Comparison of ENCODE assay signal across 2 cellular contexts in the genomic region with DNA sequence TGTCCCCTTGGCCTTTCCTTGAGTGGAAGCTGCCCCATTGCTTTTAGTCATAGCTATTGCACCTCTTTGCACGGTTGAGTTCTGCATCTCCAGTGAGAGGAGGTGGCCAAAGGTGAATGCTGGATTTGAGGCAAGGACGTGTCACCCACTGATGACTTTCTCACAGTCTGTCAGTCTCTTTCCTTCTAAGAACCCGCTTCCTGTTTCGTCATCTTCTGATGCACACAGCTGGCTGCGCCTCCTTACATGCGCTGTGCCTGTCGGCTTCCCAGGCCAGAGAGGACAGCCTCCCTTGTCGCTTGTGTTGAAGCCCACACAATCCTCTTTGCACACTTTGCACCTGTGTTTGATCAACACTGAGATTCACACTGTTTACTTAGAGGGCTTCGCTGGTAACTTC.
TF ChIP-seq lines count a peak whose summit lies in the region.

No MANE protein-coding gene starts in this region.

TF ChIP-seq in WTC11, 78 proteins besides CTCF, POLR2A, EP300 and RAD21 (continued from another document):
- TF ChIP-seq, protein P1, sequence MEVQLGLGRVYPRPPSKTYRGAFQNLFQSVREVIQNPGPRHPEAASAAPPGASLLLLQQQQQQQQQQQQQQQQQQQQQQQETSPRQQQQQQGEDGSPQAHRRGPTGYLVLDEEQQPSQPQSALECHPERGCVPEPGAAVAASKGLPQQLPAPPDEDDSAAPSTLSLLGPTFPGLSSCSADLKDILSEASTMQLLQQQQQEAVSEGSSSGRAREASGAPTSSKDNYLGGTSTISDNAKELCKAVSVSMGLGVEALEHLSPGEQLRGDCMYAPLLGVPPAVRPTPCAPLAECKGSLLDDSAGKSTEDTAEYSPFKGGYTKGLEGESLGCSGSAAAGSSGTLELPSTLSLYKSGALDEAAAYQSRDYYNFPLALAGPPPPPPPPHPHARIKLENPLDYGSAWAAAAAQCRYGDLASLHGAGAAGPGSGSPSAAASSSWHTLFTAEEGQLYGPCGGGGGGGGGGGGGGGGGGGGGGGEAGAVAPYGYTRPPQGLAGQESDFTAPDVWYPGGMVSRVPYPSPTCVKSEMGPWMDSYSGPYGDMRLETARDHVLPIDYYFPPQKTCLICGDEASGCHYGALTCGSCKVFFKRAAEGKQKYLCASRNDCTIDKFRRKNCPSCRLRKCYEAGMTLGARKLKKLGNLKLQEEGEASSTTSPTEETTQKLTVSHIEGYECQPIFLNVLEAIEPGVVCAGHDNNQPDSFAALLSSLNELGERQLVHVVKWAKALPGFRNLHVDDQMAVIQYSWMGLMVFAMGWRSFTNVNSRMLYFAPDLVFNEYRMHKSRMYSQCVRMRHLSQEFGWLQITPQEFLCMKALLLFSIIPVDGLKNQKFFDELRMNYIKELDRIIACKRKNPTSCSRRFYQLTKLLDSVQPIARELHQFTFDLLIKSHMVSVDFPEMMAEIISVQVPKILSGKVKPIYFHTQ (CRISPR knock-in tag; IDR thresholded peaks at IDR 0.05), result no peak
- TF ChIP-seq RELA (CRISPR knock-in tag; IDR thresholded peaks at IDR 0.05; ENCODE audit: borderline replicate concordance), result no peak
- no peak for TF ChIP-seq ZNF263 (CRISPR knock-in tag; IDR thresholded peaks at IDR 0.05; ENCODE audit: low read depth)
- TF ChIP-seq ZNF671 (CRISPR knock-in tag; IDR thresholded peaks at IDR 0.05), result no peak
- TF ChIP-seq, protein P2, sequence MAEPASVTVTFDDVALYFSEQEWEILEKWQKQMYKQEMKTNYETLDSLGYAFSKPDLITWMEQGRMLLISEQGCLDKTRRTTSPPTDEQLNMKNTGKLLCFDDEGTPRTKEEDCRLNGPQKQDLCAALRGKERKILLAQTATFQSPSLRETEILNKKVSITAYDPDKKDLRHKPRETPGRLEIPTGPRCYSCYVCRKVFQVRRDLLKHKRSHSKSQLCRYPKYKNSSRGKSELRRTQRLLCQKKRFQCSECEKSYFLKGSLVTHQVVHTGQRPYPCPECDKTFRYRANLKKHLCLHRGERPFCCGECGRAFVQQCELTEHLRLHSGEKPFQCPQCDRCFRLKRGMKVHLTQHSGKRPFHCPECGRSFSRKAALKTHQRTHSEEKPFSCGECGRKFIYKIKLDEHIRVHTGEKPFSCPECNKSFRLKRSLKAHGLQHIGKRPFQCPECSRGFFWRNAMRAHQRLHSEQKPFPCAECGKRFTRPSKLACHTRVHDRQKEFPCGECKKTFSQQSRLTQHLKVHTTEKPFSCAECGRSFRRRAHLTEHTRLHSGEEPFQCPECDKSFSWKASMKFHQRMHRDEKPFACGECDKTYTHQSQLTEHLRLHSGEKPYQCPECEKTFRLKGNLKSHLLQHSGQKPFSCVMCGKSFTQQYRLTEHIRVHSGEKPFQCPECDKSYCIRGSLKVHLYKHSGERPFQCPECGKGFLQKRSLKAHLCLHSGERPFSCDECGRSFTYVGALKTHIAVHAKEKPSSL (CRISPR knock-in tag; conservative IDR thresholded peaks at IDR 0.05), result no peak
- TF ChIP-seq NFATC4 (CRISPR knock-in tag; IDR thresholded peaks at IDR 0.05), result no peak
- no peak for TF ChIP-seq NR2C2 (CRISPR knock-in tag; IDR thresholded peaks at IDR 0.05)
- TF ChIP-seq, protein P3, sequence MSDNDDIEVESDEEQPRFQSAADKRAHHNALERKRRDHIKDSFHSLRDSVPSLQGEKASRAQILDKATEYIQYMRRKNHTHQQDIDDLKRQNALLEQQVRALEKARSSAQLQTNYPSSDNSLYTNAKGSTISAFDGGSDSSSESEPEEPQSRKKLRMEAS (CRISPR knock-in tag; IDR thresholded peaks at IDR 0.05), result no peak
- TF ChIP-seq JUN (CRISPR knock-in tag; IDR thresholded peaks at IDR 0.05), result no peak
- TF ChIP-seq ZNF121 (CRISPR knock-in tag; IDR thresholded peaks at IDR 0.05), result no peak
- TF ChIP-seq, protein P4, sequence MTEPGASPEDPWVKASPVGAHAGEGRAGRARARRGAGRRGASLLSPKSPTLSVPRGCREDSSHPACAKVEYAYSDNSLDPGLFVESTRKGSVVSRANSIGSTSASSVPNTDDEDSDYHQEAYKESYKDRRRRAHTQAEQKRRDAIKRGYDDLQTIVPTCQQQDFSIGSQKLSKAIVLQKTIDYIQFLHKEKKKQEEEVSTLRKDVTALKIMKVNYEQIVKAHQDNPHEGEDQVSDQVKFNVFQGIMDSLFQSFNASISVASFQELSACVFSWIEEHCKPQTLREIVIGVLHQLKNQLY (CRISPR knock-in tag; IDR thresholded peaks at IDR 0.05), result no peak

TF ChIP-seq in K562, 482 proteins besides CTCF, POLR2A, EP300 and RAD21 (continued from another document):
- no peak for TF ChIP-seq KDM5B (IDR thresholded peaks at IDR 0.05; ENCODE audit: insufficient replicate concordance, low read depth, low read length)
- TF ChIP-seq, protein P5, sequence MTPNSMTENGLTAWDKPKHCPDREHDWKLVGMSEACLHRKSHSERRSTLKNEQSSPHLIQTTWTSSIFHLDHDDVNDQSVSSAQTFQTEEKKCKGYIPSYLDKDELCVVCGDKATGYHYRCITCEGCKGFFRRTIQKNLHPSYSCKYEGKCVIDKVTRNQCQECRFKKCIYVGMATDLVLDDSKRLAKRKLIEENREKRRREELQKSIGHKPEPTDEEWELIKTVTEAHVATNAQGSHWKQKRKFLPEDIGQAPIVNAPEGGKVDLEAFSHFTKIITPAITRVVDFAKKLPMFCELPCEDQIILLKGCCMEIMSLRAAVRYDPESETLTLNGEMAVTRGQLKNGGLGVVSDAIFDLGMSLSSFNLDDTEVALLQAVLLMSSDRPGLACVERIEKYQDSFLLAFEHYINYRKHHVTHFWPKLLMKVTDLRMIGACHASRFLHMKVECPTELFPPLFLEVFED (CRISPR knock-in tag; conservative IDR thresholded peaks at IDR 0.05), result no peak
- TF ChIP-seq KLF10 (CRISPR knock-in tag; IDR thresholded peaks at IDR 0.05), result no peak
- TF ChIP-seq, protein P6, sequence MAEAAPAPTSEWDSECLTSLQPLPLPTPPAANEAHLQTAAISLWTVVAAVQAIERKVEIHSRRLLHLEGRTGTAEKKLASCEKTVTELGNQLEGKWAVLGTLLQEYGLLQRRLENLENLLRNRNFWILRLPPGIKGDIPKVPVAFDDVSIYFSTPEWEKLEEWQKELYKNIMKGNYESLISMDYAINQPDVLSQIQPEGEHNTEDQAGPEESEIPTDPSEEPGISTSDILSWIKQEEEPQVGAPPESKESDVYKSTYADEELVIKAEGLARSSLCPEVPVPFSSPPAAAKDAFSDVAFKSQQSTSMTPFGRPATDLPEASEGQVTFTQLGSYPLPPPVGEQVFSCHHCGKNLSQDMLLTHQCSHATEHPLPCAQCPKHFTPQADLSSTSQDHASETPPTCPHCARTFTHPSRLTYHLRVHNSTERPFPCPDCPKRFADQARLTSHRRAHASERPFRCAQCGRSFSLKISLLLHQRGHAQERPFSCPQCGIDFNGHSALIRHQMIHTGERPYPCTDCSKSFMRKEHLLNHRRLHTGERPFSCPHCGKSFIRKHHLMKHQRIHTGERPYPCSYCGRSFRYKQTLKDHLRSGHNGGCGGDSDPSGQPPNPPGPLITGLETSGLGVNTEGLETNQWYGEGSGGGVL (CRISPR knock-in tag; IDR thresholded peaks at IDR 0.05), result no peak
- TF ChIP-seq SP1 (CRISPR knock-in tag; IDR thresholded peaks at IDR 0.05), result no peak
- no peak for TF ChIP-seq TCF7L2 (IDR thresholded peaks at IDR 0.05; ENCODE audit: low read depth, low read length)
- no peak for TF ChIP-seq HNRNPLL (IDR thresholded peaks at IDR 0.05; ENCODE audit: low read depth, low read length, poor library complexity, severe bottlenecking)
- no peak for TF ChIP-seq EHMT2 (IDR thresholded peaks at IDR 0.05)
- TF ChIP-seq, protein P7, sequence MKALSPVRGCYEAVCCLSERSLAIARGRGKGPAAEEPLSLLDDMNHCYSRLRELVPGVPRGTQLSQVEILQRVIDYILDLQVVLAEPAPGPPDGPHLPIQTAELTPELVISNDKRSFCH (CRISPR knock-in tag; IDR thresholded peaks at IDR 0.05), result no peak
- TF ChIP-seq, protein P7 (tag; IDR thresholded peaks at IDR 0.05), result no peak
- no peak for TF ChIP-seq ZNF583 (CRISPR knock-in tag; IDR thresholded peaks at IDR 0.05)
- TF ChIP-seq, protein P8, sequence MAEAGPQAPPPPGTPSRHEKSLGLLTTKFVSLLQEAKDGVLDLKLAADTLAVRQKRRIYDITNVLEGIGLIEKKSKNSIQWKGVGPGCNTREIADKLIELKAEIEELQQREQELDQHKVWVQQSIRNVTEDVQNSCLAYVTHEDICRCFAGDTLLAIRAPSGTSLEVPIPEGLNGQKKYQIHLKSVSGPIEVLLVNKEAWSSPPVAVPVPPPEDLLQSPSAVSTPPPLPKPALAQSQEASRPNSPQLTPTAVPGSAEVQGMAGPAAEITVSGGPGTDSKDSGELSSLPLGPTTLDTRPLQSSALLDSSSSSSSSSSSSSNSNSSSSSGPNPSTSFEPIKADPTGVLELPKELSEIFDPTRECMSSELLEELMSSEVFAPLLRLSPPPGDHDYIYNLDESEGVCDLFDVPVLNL (CRISPR knock-in tag; IDR thresholded peaks at IDR 0.05; ENCODE audit: low read depth), result no peak
- no peak for TF ChIP-seq DDX20 (tag; IDR thresholded peaks at IDR 0.05; ENCODE audit: low read depth)
- TF ChIP-seq ZNF561 (CRISPR knock-in tag; conservative IDR thresholded peaks at IDR 0.05), result no peak
- peak; percentile 15; the same call in 1 of the 2 replicates for TF ChIP-seq CEBPB (tag; IDR thresholded peaks at IDR 0.05)
- no peak for TF ChIP-seq FOXM1 (IDR thresholded peaks at IDR 0.05; ENCODE audit: low read depth)
- no peak for TF ChIP-seq FOXM1 (CRISPR knock-in tag; IDR thresholded peaks at IDR 0.05; ENCODE audit: low read depth)
- no peak for TF ChIP-seq IRF2 (CRISPR knock-in tag; IDR thresholded peaks at IDR 0.05)
- TF ChIP-seq DMBX1 (CRISPR knock-in tag; IDR thresholded peaks at IDR 0.05; ENCODE audit: borderline replicate concordance), result no peak
- TF ChIP-seq, protein P9, sequence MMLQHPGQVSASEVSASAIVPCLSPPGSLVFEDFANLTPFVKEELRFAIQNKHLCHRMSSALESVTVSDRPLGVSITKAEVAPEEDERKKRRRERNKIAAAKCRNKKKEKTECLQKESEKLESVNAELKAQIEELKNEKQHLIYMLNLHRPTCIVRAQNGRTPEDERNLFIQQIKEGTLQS (IDR thresholded peaks at IDR 0.05), result peak; percentile 46
- TF ChIP-seq, protein P9 (CRISPR knock-in tag; conservative IDR thresholded peaks at IDR 0.05), result no peak
- TF ChIP-seq, protein P10, sequence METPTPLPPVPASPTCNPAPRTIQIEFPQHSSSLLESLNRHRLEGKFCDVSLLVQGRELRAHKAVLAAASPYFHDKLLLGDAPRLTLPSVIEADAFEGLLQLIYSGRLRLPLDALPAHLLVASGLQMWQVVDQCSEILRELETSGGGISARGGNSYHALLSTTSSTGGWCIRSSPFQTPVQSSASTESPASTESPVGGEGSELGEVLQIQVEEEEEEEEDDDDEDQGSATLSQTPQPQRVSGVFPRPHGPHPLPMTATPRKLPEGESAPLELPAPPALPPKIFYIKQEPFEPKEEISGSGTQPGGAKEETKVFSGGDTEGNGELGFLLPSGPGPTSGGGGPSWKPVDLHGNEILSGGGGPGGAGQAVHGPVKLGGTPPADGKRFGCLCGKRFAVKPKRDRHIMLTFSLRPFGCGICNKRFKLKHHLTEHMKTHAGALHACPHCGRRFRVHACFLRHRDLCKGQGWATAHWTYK (CRISPR knock-in tag; IDR thresholded peaks at IDR 0.05), result no peak
- TF ChIP-seq KHSRP (IDR thresholded peaks at IDR 0.05), result no peak
- no peak for TF ChIP-seq COPS2 (conservative IDR thresholded peaks at IDR 0.05)
- TF ChIP-seq POLR3A (IDR thresholded peaks at IDR 0.05; ENCODE audit: borderline replicate concordance, extremely low read depth, insufficient read depth, insufficient read length), result no peak
- TF ChIP-seq RFX5 (IDR thresholded peaks at IDR 0.05; ENCODE audit: low read depth, low read length), result no peak
- no peak for TF ChIP-seq KAT8 (IDR thresholded peaks at IDR 0.05; ENCODE audit: low read depth)
- TF ChIP-seq, protein P11, sequence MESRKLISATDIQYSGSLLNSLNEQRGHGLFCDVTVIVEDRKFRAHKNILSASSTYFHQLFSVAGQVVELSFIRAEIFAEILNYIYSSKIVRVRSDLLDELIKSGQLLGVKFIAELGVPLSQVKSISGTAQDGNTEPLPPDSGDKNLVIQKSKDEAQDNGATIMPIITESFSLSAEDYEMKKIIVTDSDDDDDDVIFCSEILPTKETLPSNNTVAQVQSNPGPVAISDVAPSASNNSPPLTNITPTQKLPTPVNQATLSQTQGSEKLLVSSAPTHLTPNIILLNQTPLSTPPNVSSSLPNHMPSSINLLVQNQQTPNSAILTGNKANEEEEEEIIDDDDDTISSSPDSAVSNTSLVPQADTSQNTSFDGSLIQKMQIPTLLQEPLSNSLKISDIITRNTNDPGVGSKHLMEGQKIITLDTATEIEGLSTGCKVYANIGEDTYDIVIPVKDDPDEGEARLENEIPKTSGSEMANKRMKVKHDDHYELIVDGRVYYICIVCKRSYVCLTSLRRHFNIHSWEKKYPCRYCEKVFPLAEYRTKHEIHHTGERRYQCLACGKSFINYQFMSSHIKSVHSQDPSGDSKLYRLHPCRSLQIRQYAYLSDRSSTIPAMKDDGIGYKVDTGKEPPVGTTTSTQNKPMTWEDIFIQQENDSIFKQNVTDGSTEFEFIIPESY (CRISPR knock-in tag; IDR thresholded peaks at IDR 0.05), result no peak
